In genomic region chr2:152518016-152518415, GRCh38 we compare ENCODE assay signal across 18 cellular contexts.
DNase-seq lines count a peak whose midpoint lies in the region; ATAC-seq and TF ChIP-seq lines count a peak whose summit lies in the region.
"Had no signal": no experiment of that assay in that cellular context is flagged by ENCODE, and none has a peak within 500 bp of the region (broad histone marks: within the 10 kb centered on the region; RNA-seq: fewer than 3 reads in every experiment).

No MANE protein-coding gene starts in this region.

- H4K91ac ChIP-seq in IMR-90 (ENCODE audit: insufficient read depth, low read depth, low read length) = no peak overlapping the region

- no peak overlapping the region for H2AFZ ChIP-seq in IMR-90 (replicated peaks; ENCODE audit: low read length, poor library complexity)
- H2AFZ ChIP-seq: GM23338 had no signal

- H3K27me3 Mint-ChIP-seq in progenitor cell of endocrine pancreas = no peaks in the 10 kb centered on the region

- TF ChIP-seq CTCF in IMR-90 (conservative IDR thresholded peaks at IDR 0.05; ENCODE audit: low read depth, low read length) = no peak
- TF ChIP-seq CTCF in progenitor cell of endocrine pancreas (IDR thresholded peaks at IDR 0.05; ENCODE audit: unreplicated experiment) = no peak

- H2BK5ac ChIP-seq in IMR-90 (ENCODE audit: low read depth, low read length, poor library complexity, severe bottlenecking) = no peak overlapping the region

- H3K27ac ChIP-seq in IMR-90 (ENCODE audit: insufficient read depth, low read length) (no peak overlapping the region), caudate nucleus (ENCODE audit: low read depth, low read length) (peak overlapping the region; percentile 20)

- no peak overlapping the region for H3K23ac ChIP-seq in IMR-90 (ENCODE audit: low read depth, low read length)

- H3K9ac ChIP-seq in IMR-90 (ENCODE audit: low read depth, low read length) = no peak overlapping the region

- H4K5ac ChIP-seq in IMR-90 (ENCODE audit: low read depth, low read length) = peak overlapping the region; percentile 16; the same call in 1 of the 2 replicates

- H3K27ac Mint-ChIP-seq in progenitor cell of endocrine pancreas = peak overlapping the region; percentile 6
- H3K27ac Mint-ChIP-seq: GM23338 had no signal

- no peaks in the 10 kb centered on the region for H4K20me1 ChIP-seq in IMR-90 (ENCODE audit: insufficient read depth, low read length)

- no peak overlapping the region for H2AK9ac ChIP-seq in IMR-90 (replicated peaks; ENCODE audit: low read depth, low read length, poor library complexity)

- H3K4me1 Mint-ChIP-seq in progenitor cell of endocrine pancreas (ENCODE audit: low read depth) = peaks cover 52% of the 10 kb centered on the region

- peaks cover 3 to 9% of the 10 kb centered on the region in 2 experiments; a peak in 3 of 4 replicates for H3K79me1 ChIP-seq in IMR-90 (ENCODE audit: low read depth in 1 of 2, low read length in 2 of 2)

- H3K36me3 Mint-ChIP-seq in progenitor cell of endocrine pancreas (ENCODE audit: insufficient read depth) = peaks cover 5% of the 10 kb centered on the region

- H3K9me3 Mint-ChIP-seq in progenitor cell of endocrine pancreas (ENCODE audit: low read depth) = peaks cover 3% of the 10 kb centered on the region
- H3K9me3 Mint-ChIP-seq: GM23338 had no signal

- H3K4me3 ChIP-seq in IMR-90 (ENCODE audit: insufficient read depth, low read depth, low read length) = no peak overlapping the region
- H3K4me3 ChIP-seq: GM23338, HAP-1 had no signal

- no peak for TF ChIP-seq RAD21 in IMR-90 (IDR thresholded peaks at IDR 0.05; ENCODE audit: low read length)

- no peak overlapping the region for H3K4me2 ChIP-seq in IMR-90 (ENCODE audit: low read depth, low read length)
- H3K4me2 ChIP-seq: GM23338 had no signal

- H3K18ac ChIP-seq in IMR-90 (ENCODE audit: low read depth, low read length) = no peak overlapping the region

- no peak overlapping the region for H2BK120ac ChIP-seq in IMR-90 (ENCODE audit: low read depth, low read length)

- no peak overlapping the region for H2BK20ac ChIP-seq in IMR-90 (ENCODE audit: low read depth, low read length)

- no peak overlapping the region for H3K14ac ChIP-seq in IMR-90 (replicated peaks; ENCODE audit: low read depth, low read length)

- no peak overlapping the region for H3K56ac ChIP-seq in IMR-90 (ENCODE audit: extremely low read depth, insufficient read depth, low read length)

- no peaks in the 10 kb centered on the region for H3K9me1 ChIP-seq in IMR-90 (ENCODE audit: insufficient read depth, low read length)

- peak overlapping the region; percentile 40 for H3K4me3 Mint-ChIP-seq in progenitor cell of endocrine pancreas (ENCODE audit: low read depth)
- H3K4me3 Mint-ChIP-seq: GM23338 had no signal

- ATAC-seq in IMR-90 (ENCODE audit: low read depth) (no peak), left colon (peak; percentile 97), HG03442 (IDR thresholded peaks at IDR 0.05; ENCODE audit: unreplicated experiment) (no peak), HG02610 (IDR thresholded peaks at IDR 0.05; ENCODE audit: unreplicated experiment) (no peak)
- ATAC-seq: Right ventricle myocardium inferior had no signal

- no peak overlapping the region for H4K8ac ChIP-seq in IMR-90 (ENCODE audit: low read depth in 2 of 2, low read length in 2 of 2)

- no peak for DNase-seq in IMR-90
- DNase-seq in caudate nucleus (lab: John Stamatoyannopoulos, UW) = no peak
- DNase-seq in left colon = no peak
- DNase-seq in progenitor cell of endocrine pancreas (ENCODE audit: low spot score, unreplicated experiment) = no peak
- DNase-seq in cerebellar nuclear complex (lab: John Stamatoyannopoulos, UW) = no peak
- DNase-seq in T1000 (lab: John Stamatoyannopoulos, UW) = no peak
- DNase-seq: BE2C, DMS53, GDM1, MV-4-11, NCI-H2029 treated with DMSO at 0.1 percent for 48 hours, NCI-H2171, NCI-H524 had no signal

- no peak overlapping the region for H3K4ac ChIP-seq in IMR-90 (ENCODE audit: low read depth, low read length)

- POLR2A ChIA-PET in IMR-90 (lab: Charles Lee; ENCODE audit: unreplicated experiment) = interaction anchor here (0.8 kb wide), 1 partner anchor 16 kb away, joined by 8 read pairs; no protein-coding TSS in a partner anchor

- TF ChIP-seq POLR2A in IMR-90 (IDR thresholded peaks at IDR 0.05; ENCODE audit: low read depth, low read length) = no peak

- dilution Hi-C loops in IMR-90 (cut with HindIII; ENCODE audit: low sequenced_read_pairs, unreplicated experiment) = no loop called here

- H3K36me3 ChIP-seq in IMR-90 (ENCODE audit: control insufficient read depth, insufficient read depth, low read length) = no peaks in the 10 kb centered on the region
- H3K36me3 ChIP-seq: BE2C, HAP-1 had no signal

- WGBS in IMR-90 (ENCODE audit: extremely low coverage in 2 of 2, insufficient read length in 1 of 2), 2 experiments = no CpG with 5 or more reads among the region's 1 CpG

- no peak overlapping the region for H2AK5ac ChIP-seq in IMR-90 (ENCODE audit: low read depth, low read length)

- H3K4me1 ChIP-seq in IMR-90 (ENCODE audit: control insufficient read depth, insufficient read depth, low read length) = peaks cover 3% of the 10 kb centered on the region
- H3K4me1 ChIP-seq: BE2C had no signal

- CTCF ChIA-PET in IMR-90 (lab: Yijun Ruan, JAX) = no interaction called here

- no peaks in the 10 kb centered on the region for H3K27me3 ChIP-seq in IMR-90 (ENCODE audit: control insufficient read depth, insufficient read depth, low read length)
- H3K27me3 ChIP-seq: BE2C had no signal

- intact Hi-C loops in IMR-90 (cut with micrococcal nuclease) = no loop called here
- intact Hi-C loops in left colon (cut with DNase I, micrococcal nuclease) = no loop called here

- no TSS peak for BruUV-seq in IMR-90 (replicated peaks; lab: Mats Ljungman, UMichigan)

- in situ Hi-C loops in IMR-90 (cut with MboI; ENCODE audit: low sequenced_read_pairs) = no loop called here

- no peak overlapping the region for H2BK15ac ChIP-seq in IMR-90 (ENCODE audit: low read depth, low read length)

- H3K9me3 ChIP-seq in IMR-90 (ENCODE audit: control insufficient read depth, insufficient read depth, low read length) = no peaks in the 10 kb centered on the region
- H3K9me3 ChIP-seq: BE2C, HAP-1 had no signal

TF ChIP-seq in IMR-90, 13 proteins besides CTCF, POLR2A, EP300 and RAD21:
- TF ChIP-seq USF2 (IDR thresholded peaks at IDR 0.05; ENCODE audit: low read depth, low read length) = no peak
- TF ChIP-seq, protein P1, sequence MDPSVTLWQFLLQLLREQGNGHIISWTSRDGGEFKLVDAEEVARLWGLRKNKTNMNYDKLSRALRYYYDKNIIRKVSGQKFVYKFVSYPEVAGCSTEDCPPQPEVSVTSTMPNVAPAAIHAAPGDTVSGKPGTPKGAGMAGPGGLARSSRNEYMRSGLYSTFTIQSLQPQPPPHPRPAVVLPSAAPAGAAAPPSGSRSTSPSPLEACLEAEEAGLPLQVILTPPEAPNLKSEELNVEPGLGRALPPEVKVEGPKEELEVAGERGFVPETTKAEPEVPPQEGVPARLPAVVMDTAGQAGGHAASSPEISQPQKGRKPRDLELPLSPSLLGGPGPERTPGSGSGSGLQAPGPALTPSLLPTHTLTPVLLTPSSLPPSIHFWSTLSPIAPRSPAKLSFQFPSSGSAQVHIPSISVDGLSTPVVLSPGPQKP (IDR thresholded peaks at IDR 0.05; ENCODE audit: borderline replicate concordance, low read depth, low read length) = no peak
- no peak for TF ChIP-seq FOS (IDR thresholded peaks at IDR 0.05; ENCODE audit: low read depth, low read length)
- no peak for TF ChIP-seq RFX5 (IDR thresholded peaks at IDR 0.05; ENCODE audit: low read depth, low read length)
- TF ChIP-seq SMC3 (IDR thresholded peaks at IDR 0.05; ENCODE audit: low read depth, low read length) = no peak
- TF ChIP-seq MXI1 (IDR thresholded peaks at IDR 0.05; ENCODE audit: borderline replicate concordance, low read depth, low read length) = no peak
- no peak for TF ChIP-seq CEBPB (IDR thresholded peaks at IDR 0.05; ENCODE audit: low read depth, low read length)
- no peak for TF ChIP-seq RCOR1 (IDR thresholded peaks at IDR 0.05; ENCODE audit: insufficient replicate concordance, low read length)
